ENCODE assay signal across 2 cellular contexts in genomic region chr5:125180222-125180621, GRCh38.
TF ChIP-seq lines count a peak whose summit lies in the region.

No MANE protein-coding gene starts in this region.

TF ChIP-seq in HCT116, 20 proteins besides CTCF, POLR2A, EP300 and RAD21:
- TF ChIP-seq REST (IDR thresholded peaks at IDR 0.05; ENCODE audit: low read depth) (peak; percentile 58), CEBPB (IDR thresholded peaks at IDR 0.05; ENCODE audit: low read depth) (no peak)

TF ChIP-seq in liver, 16 proteins besides CTCF, POLR2A, EP300 and RAD21:
- TF ChIP-seq ATF3 (IDR thresholded peaks at IDR 0.05) (no peak), REST (IDR thresholded peaks at IDR 0.05) (peak; percentile 67), SP1 (IDR thresholded peaks at IDR 0.05) (no peak)
